ENCODE assay signal across 23 cellular contexts in genomic region chr2:69434753-69435152, GRCh38. TPM values are rescaled to one million over a fixed set of nuclear protein-coding genes. Genes with fewer than 3 reads are reported as not detected.
DNase-seq lines count a peak whose midpoint lies in the region; ATAC-seq, FAIRE-seq and TF ChIP-seq lines count a peak whose summit lies in the region.
"Had no signal": no experiment of that assay in that cellular context is flagged by ENCODE, and none has a peak within 500 bp of the region (broad histone marks: within the 10 kb centered on the region; RNA-seq: fewer than 3 reads in every experiment).

No MANE protein-coding gene starts in this region.

- H3K9ac ChIP-seq in K562 (ENCODE audit: insufficient read depth in 1 of 2, low read depth in 2 of 2, low read length in 2 of 2), result no peak overlapping the region
- H3K9ac ChIP-seq in mesenchymal stem cell (ENCODE audit: low read length), result no peak overlapping the region

- no peak overlapping the region for H2BK12ac ChIP-seq in mesenchymal stem cell (ENCODE audit: low read length in 2 of 2)

- H2AK5ac ChIP-seq in mesenchymal stem cell (ENCODE audit: low read length, severe bottlenecking), result no peak overlapping the region

- no TSS peak for BruUV-seq in K562 (replicated peaks; lab: Mats Ljungman, UMichigan)
- BruUV-seq in MCF 10A (replicated peaks; lab: Mats Ljungman, UMichigan), result no TSS peak

- no peak overlapping the region for H2BK5ac ChIP-seq in mesenchymal stem cell (ENCODE audit: low read depth, low read length, poor library complexity, severe bottlenecking)

- H3K36me3 Mint-ChIP-seq in CD8-positive, alpha-beta memory T cell, result peaks cover 0 to 34% (median 7%) of the 10 kb centered on the region in 3 donors
- H3K36me3 Mint-ChIP-seq in IgD-negative memory B cell, result no peaks in the 10 kb centered on the region
- H3K36me3 Mint-ChIP-seq in nephron (ENCODE audit: low read depth), result peaks cover 8% of the 10 kb centered on the region
- H3K36me3 Mint-ChIP-seq in MCF 10A (ENCODE audit: insufficient read depth, unreplicated experiment), result peaks cover 21% of the 10 kb centered on the region

- H4K8ac ChIP-seq in mesenchymal stem cell (ENCODE audit: low read length), result no peak overlapping the region

- no peak overlapping the region for H2BK15ac ChIP-seq in mesenchymal stem cell (ENCODE audit: low read depth, poor library complexity, severe bottlenecking)

- no peak overlapping the region for H3K14ac ChIP-seq in mesenchymal stem cell (ENCODE audit: low read length in 2 of 2)

- no peaks in the 10 kb centered on the region for H3K9me1 ChIP-seq in K562 (ENCODE audit: control insufficient read depth, insufficient read depth, low read length)

- POLR2A ChIA-PET in CD8-positive, alpha-beta memory T cell (lab: Charles Lee), result no interaction called here
- POLR2A ChIA-PET in K562 (lab: Yijun Ruan, JAX) (no interaction called here), MCF 10A (lab: Yijun Ruan, JAX) (no interaction called here)

- 39% methylated on average over 5 of the region's 5 CpGs for WGBS in K562 (ENCODE audit: insufficient coverage, low coverage, missing lambda C conversion rate)
- WGBS in mesenchymal stem cell, result 90% methylated on average over 4 of the region's 5 CpGs

- H3K23ac ChIP-seq in mesenchymal stem cell (ENCODE audit: low read length in 2 of 2), result no peak overlapping the region

- TF ChIP-seq POLR2A in K562 (conservative IDR thresholded peaks at IDR 0.05), result no peak
- no peak for TF ChIP-seq POLR2A in gastrocnemius medialis (IDR thresholded peaks at IDR 0.05)

- H3K27ac Mint-ChIP-seq in CD8-positive, alpha-beta memory T cell, result peak overlapping the region in 6 of 8 donors; percentile 1 to 87 (median 60)
- peak overlapping the region in 2 of 3 donors; percentile 12 to 68 for H3K27ac Mint-ChIP-seq in IgD-negative memory B cell
- peak overlapping the region; percentile 72 to 98 (median 73) for H3K27ac Mint-ChIP-seq in nephron
- no peak overlapping the region for H3K27ac Mint-ChIP-seq in MCF 10A (ENCODE audit: low read depth, unreplicated experiment)

- H3K79me1 ChIP-seq in mesenchymal stem cell (replicated peaks; ENCODE audit: low read length, poor library complexity, severe bottlenecking), result peaks cover 12% of the 10 kb centered on the region

- no peak for FAIRE-seq in K562 (lab: Jason Lieb, UNC)

- TF ChIP-seq CTCF in K562 (IDR thresholded peaks at IDR 0.05 in 2 of 3, conservative IDR thresholded peaks at IDR 0.05 in 1 of 3; ENCODE audit: insufficient read depth in 2 of 3, low read depth in 1 of 3, low read length in 3 of 3) (no peak), nephron (IDR thresholded peaks at IDR 0.05; ENCODE audit: unreplicated experiment in 3 of 3) (no peak), gastrocnemius medialis (IDR thresholded peaks at IDR 0.05 in 4 of 5, conservative IDR thresholded peaks at IDR 0.05 in 1 of 5) (no peak), MCF 10A (IDR thresholded peaks at IDR 0.05; ENCODE audit: unreplicated experiment) (no peak)

- no peak for TF ChIP-seq EP300 in K562 (IDR thresholded peaks at IDR 0.05; ENCODE audit: low read length)

- H3K9me3 ChIP-seq in CD8-positive, alpha-beta memory T cell (ENCODE audit: low read length), result no peaks in the 10 kb centered on the region
- H3K9me3 ChIP-seq in K562 (replicated peaks; ENCODE audit: control insufficient read depth, insufficient read depth, low read depth, low read length) (no peaks in the 10 kb centered on the region; the same call in none of the 2 replicates), gastrocnemius medialis (no peaks in the 10 kb centered on the region), mesenchymal stem cell (ENCODE audit: control insufficient read depth, low read length) (no peaks in the 10 kb centered on the region)
- H3K9me3 ChIP-seq: gastroesophageal sphincter, psoas muscle, stomach, upper lobe of left lung had no signal

- H2AFZ ChIP-seq in K562 (ENCODE audit: low read depth, low read length), result 0 out of 2 replicates have a peak overlapping the region, but pooled peaks have one; percentile 9
- H2AFZ ChIP-seq in mesenchymal stem cell (ENCODE audit: low read depth, low read length), result no peak overlapping the region

- in situ Hi-C loops in K562 (cut with MboI) (no loop called here), gastrocnemius medialis (cut with MboI; ENCODE audit: low sequenced_read_pairs in 4 of 4) (no loop called here)

- peaks cover 4% of the 10 kb centered on the region for H3K36me3 ChIP-seq in CD8-positive, alpha-beta memory T cell (ENCODE audit: insufficient read depth, low read length)
- H3K36me3 ChIP-seq in K562 (ENCODE audit: control insufficient read depth, insufficient read depth, low read length) (peaks cover 11% of the 10 kb centered on the region), gastrocnemius medialis (peaks cover 0 to 22% of the 10 kb centered on the region in 2 donors), mesenchymal stem cell (ENCODE audit: control insufficient read depth in 1 of 2, insufficient read depth in 2 of 2, low read depth in 1 of 2, low read length in 2 of 2) (peaks cover 4 to 24% of the 10 kb centered on the region in 2 experiments)

- intact Hi-C loops in K562 (cut with micrococcal nuclease) (no loop called here), posterior vena cava (cut with DNase I) (no loop called here), gastrocnemius medialis (cut with DNase I; ENCODE audit: low total_unique reads) (no loop called here), MCF 10A (cut with micrococcal nuclease) (loop anchor here (5.0 kb wide), 1 partner anchor 208 kb away; the partner anchor contains the start of gene AAK1)

- ATAC-seq in K562 (no peak), gastrocnemius medialis (no peak)
- ATAC-seq: activated CD4-positive, alpha-beta T cell treated with anti-CD3 and anti-CD28 coated beads for 36 hours; gastroesophageal sphincter; psoas muscle had no signal

- H3K18ac ChIP-seq in mesenchymal stem cell (ENCODE audit: low read depth in 1 of 2, low read length in 2 of 2), result no peak overlapping the region

- no peak overlapping the region for H3K27ac ChIP-seq in CD8-positive, alpha-beta memory T cell (ENCODE audit: low read depth, low read length)
- no peak overlapping the region for H3K27ac ChIP-seq in K562 (ENCODE audit: extremely low read depth, low read depth, low read length)
- no peak overlapping the region for H3K27ac ChIP-seq in gastrocnemius medialis
- no peak overlapping the region for H3K27ac ChIP-seq in mesenchymal stem cell (ENCODE audit: low read length, poor library complexity, severe bottlenecking)
- H3K27ac ChIP-seq: upper lobe of left lung had no signal

- peaks cover 37 to 64% (median 50%) of the 10 kb centered on the region in 3 donors for H3K4me1 Mint-ChIP-seq in CD8-positive, alpha-beta memory T cell
- peaks cover 19 to 26% (median 21%) of the 10 kb centered on the region in 3 donors for H3K4me1 Mint-ChIP-seq in IgD-negative memory B cell
- peaks cover 25% of the 10 kb centered on the region for H3K4me1 Mint-ChIP-seq in nephron
- peaks cover 13% of the 10 kb centered on the region for H3K4me1 Mint-ChIP-seq in MCF 10A (ENCODE audit: insufficient read depth, unreplicated experiment)

- H3K79me2 ChIP-seq in K562 (ENCODE audit: control insufficient read depth, insufficient read depth, low read length), result peaks cover 24% of the 10 kb centered on the region

- no peak overlapping the region for H3K4ac ChIP-seq in mesenchymal stem cell (ENCODE audit: low read depth in 1 of 2, low read length in 2 of 2)

- H3K4me3 Mint-ChIP-seq in CD8-positive, alpha-beta memory T cell, result peak overlapping the region in 4 of 7 donors; percentile 39 to 99 (median 57)
- H3K4me3 Mint-ChIP-seq in IgD-negative memory B cell (peak overlapping the region in 2 of 4 donors; percentile 65 to 99), nephron (peak overlapping the region; percentile 68 to 98 (median 93)), MCF 10A (ENCODE audit: unreplicated experiment) (no peak overlapping the region)

- no peak for TF ChIP-seq RAD21 in K562 (CRISPR knock-in tag; conservative IDR thresholded peaks at IDR 0.05 in 1 of 2, IDR thresholded peaks at IDR 0.05 in 1 of 2)

- H4K20me1 ChIP-seq in K562 (replicated peaks; ENCODE audit: control insufficient read depth, insufficient read depth, low read length), result no peaks in the 10 kb centered on the region

- H4K91ac ChIP-seq in mesenchymal stem cell (ENCODE audit: low read length), result no peak overlapping the region

- H3K4me1 ChIP-seq in CD8-positive, alpha-beta memory T cell (ENCODE audit: insufficient read depth, low read length), result peaks cover 23% of the 10 kb centered on the region
- peaks cover 15 to 16% of the 10 kb centered on the region in 2 experiments; a peak in 4 of 5 replicates for H3K4me1 ChIP-seq in K562 (replicated peaks in 1 of 2; ENCODE audit: control insufficient read depth in 2 of 2, insufficient read depth in 2 of 2, low read length in 2 of 2)
- H3K4me1 ChIP-seq in gastrocnemius medialis, result peaks cover 0 to 14% of the 10 kb centered on the region in 2 donors
- H3K4me1 ChIP-seq in mesenchymal stem cell (ENCODE audit: control insufficient read depth, insufficient read depth, low read depth, low read length), result peaks cover 8% of the 10 kb centered on the region

- no peak overlapping the region for H3K4me3 ChIP-seq in CD8-positive, alpha-beta memory T cell (ENCODE audit: low read length)
- H3K4me3 ChIP-seq in K562, result no peak overlapping the region
- no peak overlapping the region for H3K4me3 ChIP-seq in gastrocnemius medialis
- no peak overlapping the region for H3K4me3 ChIP-seq in mesenchymal stem cell (ENCODE audit: insufficient read depth in 1 of 2, low read depth in 1 of 2, low read length in 2 of 2)
- H3K4me3 ChIP-seq: gastroesophageal sphincter, psoas muscle, upper lobe of left lung had no signal

- H3K4me2 ChIP-seq in K562 (ENCODE audit: insufficient read depth, low read length) (no peak overlapping the region), mesenchymal stem cell (ENCODE audit: low read length, poor library complexity, severe bottlenecking) (no peak overlapping the region)

- no peak for DNase-seq in CD8-positive, alpha-beta memory T cell
- DNase-seq in K562 (ENCODE audit: extremely low read depth in 1 of 4, low spot score in 3 of 4), result peak in 3 of 4 experiments; percentile 17 to 25 (median 19)
- DNase-seq in posterior vena cava (ENCODE audit: low spot score), result no peak
- DNase-seq in gastrocnemius medialis, result no peak
- DNase-seq in MCF 10A (ENCODE audit: unreplicated experiment), result no peak
- no peak for DNase-seq in mesenchymal stem cell
- DNase-seq: activated CD4-positive, alpha-beta T cell treated with anti-CD3 and anti-CD28 coated beads for 36 hours; activated effector memory CD4-positive, alpha-beta T cell treated with anti-CD3 and anti-CD28 coated beads, Interleukin-2, amount 50 U/mL, for 16 hours; caudate nucleus; H7; KG1; kidney glomerular epithelial cell; mammary epithelial cell; NCI-H1105 treated with DMSO at 0.1 percent for 48 hours; NCI-H510A treated with DMSO at 0.1 percent for 48 hours; psoas muscle; stimulated activated CD4-positive, alpha-beta T cell treated with anti-CD3 and anti-CD28 coated beads, Interleukin-2, amount 100 ng/mL, for 48 hours; stomach; T1000; upper lobe of left lung had no signal

- no peaks in the 10 kb centered on the region for H3K27me3 Mint-ChIP-seq in CD8-positive, alpha-beta memory T cell
- H3K27me3 Mint-ChIP-seq in IgD-negative memory B cell, result no peaks in the 10 kb centered on the region
- H3K27me3 Mint-ChIP-seq in nephron (ENCODE audit: low read depth), result no peaks in the 10 kb centered on the region
- H3K27me3 Mint-ChIP-seq in MCF 10A (ENCODE audit: insufficient read depth, unreplicated experiment), result no peaks in the 10 kb centered on the region
- H3K27me3 Mint-ChIP-seq: activated CD4-positive, alpha-beta T cell treated with anti-CD3 and anti-CD28 coated beads for 36 hours had no signal

- CTCF ChIA-PET in CD8-positive, alpha-beta memory T cell (lab: Charles Lee), result interaction anchor here (0.9 kb wide), 1 partner anchor 49 kb away, joined by 3 read pairs; no protein-coding TSS in a partner anchor
- CTCF ChIA-PET in K562 (lab: Yijun Ruan, JAX; ENCODE audit: low intra/inter-chr PET ratio), result no interaction called here
- CTCF ChIA-PET in MCF 10A (lab: Yijun Ruan, JAX), result interaction anchor here (0.8 kb wide), 1 partner anchor 30 kb away, joined by 3 read pairs; no protein-coding TSS in a partner anchor

- peaks cover 0 to 2% (median 0%) of the 10 kb centered on the region in 5 donors for H3K9me3 Mint-ChIP-seq in CD8-positive, alpha-beta memory T cell
- H3K9me3 Mint-ChIP-seq in IgD-negative memory B cell (peaks cover 0 to 8% (median 0%) of the 10 kb centered on the region in 3 donors), nephron (no peaks in the 10 kb centered on the region), MCF 10A (ENCODE audit: unreplicated experiment) (no peaks in the 10 kb centered on the region)

- H3K27me3 ChIP-seq in CD8-positive, alpha-beta memory T cell (ENCODE audit: insufficient read depth, low read length, poor library complexity, severe bottlenecking), result no peaks in the 10 kb centered on the region
- H3K27me3 ChIP-seq in K562 (ENCODE audit: control insufficient read depth in 2 of 2, insufficient read depth in 2 of 2, low read length in 2 of 2) (no peaks in the 10 kb centered on the region), gastrocnemius medialis (no peaks in the 10 kb centered on the region), mesenchymal stem cell (ENCODE audit: control insufficient read depth in 1 of 2, insufficient read depth in 1 of 2, low read length in 2 of 2) (no peaks in the 10 kb centered on the region)
- H3K27me3 ChIP-seq: gastroesophageal sphincter, stomach, upper lobe of left lung had no signal

- no peak overlapping the region for H2BK120ac ChIP-seq in mesenchymal stem cell (ENCODE audit: low read depth, low read length)

RNA-seq across cellular contexts. Expression of gene NFU1, which starts 2.5 kb away (rescaled TPM):
- total RNA-seq in CD8-positive, alpha-beta memory T cell, result 10 to 100 TPM; 40.4 to 43.2 TPM
- 78.3 TPM for polyA plus RNA-seq in CD8-positive, alpha-beta memory T cell
- polyA plus RNA-seq in IgD-negative memory B cell, result 87.2 TPM
- 4.6 and 7.7 TPM in 2 replicates for total RNA-seq in K562 (2011; cell fraction: chromatin; rRNA removed; ENCODE audit: low replicate concordance)
- 3.4 and 4.5 TPM in 2 replicates for total RNA-seq in K562 (2011; cell fraction: nucleolus; rRNA removed)
- total RNA-seq in K562 (2011; cell fraction: nucleoplasm; rRNA removed), result 6.7 and 8.2 TPM in 2 replicates
- total RNA-seq in K562 (2014; rRNA removed), result 31.8 and 47.0 TPM in 2 replicates
- 54.7 and 62.0 TPM in 2 replicates for total RNA-seq in K562 (2014; rRNA removed; fragmentation: Illumina TruSeq; extraction: Trizol)
- 52.7 and 53.7 TPM in 2 replicates for total RNA-seq in K562 (2015; rRNA removed; fragmentation: Illumina TruSeq; extraction: Trizol)
- total RNA-seq in K562 (2021), result 41.2 and 46.1 TPM in 2 replicates
- 24.8 and 60.3 TPM in 2 replicates for polyA plus RNA-seq in K562 (2011; rRNA removed)
- polyA plus RNA-seq in K562 (2011; cell fraction: cytosol; rRNA removed), result 14.8 and 21.4 TPM in 2 replicates
- polyA plus RNA-seq in K562 (2011; cell fraction: nucleus; rRNA removed), result 7.1 and 8.8 TPM in 2 replicates
- 55.7 and 58.1 TPM in 2 replicates for polyA plus RNA-seq in K562 (2012)
- 32.5 and 33.3 TPM in 2 replicates for polyA plus RNA-seq in K562 (2014; fragmentation: Illumina TruSeq; extraction: Trizol)
- polyA plus RNA-seq in K562 (2014; fragmentation: Nextera tagmentation; extraction: Ambion mirVana), result 10 to 100 TPM; 33.9 to 59.4 TPM
- 60.4 and 61.8 TPM in 2 replicates for polyA plus RNA-seq in K562 (2014; rRNA removed)
- 22.7 and 35.6 TPM in 2 replicates for polyA minus RNA-seq in K562 (2011; rRNA and poly(A)+ RNA removed)
- polyA minus RNA-seq in K562 (2011; cell fraction: cytosol; rRNA and poly(A)+ RNA removed), result 5.7 and 10.4 TPM in 2 replicates
- polyA minus RNA-seq in K562 (2011; cell fraction: nucleus; rRNA and poly(A)+ RNA removed), result 3.4 and 4.4 TPM in 2 replicates
- total RNA-seq in posterior vena cava, result 10 to 100 TPM; 35.3 to 44.0 TPM
- 10 to 100 TPM; 41.4 to 73.1 (median 68.1) TPM for total RNA-seq in gastrocnemius medialis
- total RNA-seq in MCF 10A (2022), result 29.5 and 32.3 TPM in 2 replicates
- polyA plus RNA-seq in mesenchymal stem cell (2013, experiment 1 of 2), result 107 TPM
- 109 TPM for polyA plus RNA-seq in mesenchymal stem cell (2013, experiment 2 of 2)

RNA-seq across cellular contexts. Expression of gene GFPT1, which starts 47.7 kb away (rescaled TPM):
- total RNA-seq in CD8-positive, alpha-beta memory T cell, result 10 to 100 TPM; 38.7 to 40.0 TPM
- 10.7 TPM for polyA plus RNA-seq in CD8-positive, alpha-beta memory T cell
- polyA plus RNA-seq in IgD-negative memory B cell (6.4 TPM), K562 (2011; rRNA removed) (13.0 and 18.6 TPM in 2 replicates), K562 (2014; fragmentation: Illumina TruSeq; extraction: Trizol) (19.0 and 19.7 TPM in 2 replicates), K562 (2014; fragmentation: Nextera tagmentation; extraction: Ambion mirVana) (1 to 10 TPM; 6.6 to 8.6 TPM), K562 (2014; rRNA removed) (11.2 and 11.9 TPM in 2 replicates)
- 15.3 and 44.2 TPM in 2 replicates for total RNA-seq in K562 (2011; cell fraction: chromatin; rRNA removed; ENCODE audit: low replicate concordance)
- 13.7 and 17.2 TPM in 2 replicates for total RNA-seq in K562 (2011; cell fraction: nucleolus; rRNA removed)
- total RNA-seq in K562 (2011; cell fraction: nucleoplasm; rRNA removed), result 22.6 and 36.8 TPM in 2 replicates
- total RNA-seq in K562 (2014; rRNA removed) (13.1 and 15.7 TPM in 2 replicates), K562 (2014; rRNA removed; fragmentation: Illumina TruSeq; extraction: Trizol) (26.0 and 29.3 TPM in 2 replicates), K562 (2015; rRNA removed; fragmentation: Illumina TruSeq; extraction: Trizol) (14.5 and 15.9 TPM in 2 replicates), K562 (2021) (38.3 and 39.2 TPM in 2 replicates), posterior vena cava (10 to 100 TPM; 45.6 to 75.8 TPM), gastrocnemius medialis (10 to 100 TPM; 12.2 to 31.4 (median 14.8) TPM), MCF 10A (2022) (176 and 230 TPM in 2 replicates)
- polyA plus RNA-seq in K562 (2011; cell fraction: cytosol; rRNA removed), result 4.1 and 9.6 TPM in 2 replicates
- polyA plus RNA-seq in K562 (2011; cell fraction: nucleus; rRNA removed), result 5.4 and 6.7 TPM in 2 replicates
- 14.2 and 40.6 TPM in 2 replicates for polyA plus RNA-seq in K562 (2012)
- polyA minus RNA-seq in K562 (2011; rRNA and poly(A)+ RNA removed), result 39.6 and 40.2 TPM in 2 replicates
- polyA minus RNA-seq in K562 (2011; cell fraction: cytosol; rRNA and poly(A)+ RNA removed), result 20.3 and 32.8 TPM in 2 replicates
- polyA minus RNA-seq in K562 (2011; cell fraction: nucleus; rRNA and poly(A)+ RNA removed), result 8.5 and 9.8 TPM in 2 replicates
- 49.1 TPM for polyA plus RNA-seq in mesenchymal stem cell (2013, experiment 1 of 2)
- polyA plus RNA-seq in mesenchymal stem cell (2013, experiment 2 of 2), result 47.3 TPM

Comparison
In these comparisons a context has a peak if more than half of its experiments do, and no peak if none do; other contexts are left out.
1. DNase-seq: peak in K562 (3 of 4); none in CD8-positive, alpha-beta memory T cell (0 of 5), posterior vena cava (single experiment), gastrocnemius medialis (0 of 2), MCF 10A (single experiment) and mesenchymal stem cell (single experiment).